ENCODE assay signal across 26 cellular contexts in genomic region chr7:40721344-40721949, GRCh38.
A peak's percentile ranks its signal among the peaks of the same experiment; 100 is the strongest.
DNase-seq lines count a peak whose midpoint lies in the region; ATAC-seq and TF ChIP-seq lines count a peak whose summit lies in the region.
"Had no signal": no experiment of that assay in that cellular context is flagged by ENCODE, and none has a peak within 500 bp of the region (broad histone marks: within the 10 kb centered on the region; RNA-seq: fewer than 3 reads in every experiment).

No MANE protein-coding gene starts in this region.

- H3K27ac ChIP-seq in effector memory CD4-positive, alpha-beta T cell (ENCODE audit: insufficient read depth, low read length, poor library complexity, severe bottlenecking), result no peak overlapping the region
- H3K27ac ChIP-seq: BLaER1 treated with 17β-estradiol and CSF1 and Interleukin-3, amounts not matched to agents 10 nM and 100 nM; gastroesophageal sphincter; HL-60; KMS-11; pancreas; PC-9; upper lobe of left lung had no signal

- H3K27me3 ChIP-seq in effector memory CD4-positive, alpha-beta T cell (replicated peaks; ENCODE audit: control insufficient read depth, insufficient read depth, low read length, poor library complexity, severe bottlenecking), result no peaks in the 10 kb centered on the region
- H3K27me3 ChIP-seq: BLaER1 treated with 17β-estradiol and CSF1 and Interleukin-3, amounts not matched to agents 10 nM and 100 nM; gastroesophageal sphincter; pancreas; upper lobe of left lung had no signal

- no peaks in the 10 kb centered on the region for H3K9me3 Mint-ChIP-seq in nephron
- no peaks in the 10 kb centered on the region for H3K9me3 Mint-ChIP-seq in stimulated activated naive B cell treated with anti-CD40 and anti-IgM and Interleukin-4, amounts not matched to agents 10 μg/mL and 1 μg/mL and 100 μg/mL, for 72 hours
- H3K9me3 Mint-ChIP-seq: activated B cell treated with CpG ODN at 0.5 μM for 24 hours; activated T-cell treated with anti-CD3 and anti-CD28 coated beads, Interleukin-2, amount 50 U/mL, for 4 hours; memory B cell had no signal

- DNase-seq in AG20443 (ENCODE audit: low spot score) (peak; percentile 22), LHCN-M2 (ENCODE audit: low read depth) (peak; percentile 23), cerebellum (ENCODE audit: low spot score) (peak; percentile 29), DMS53 (lab: John Stamatoyannopoulos, UW) (no peak)
- DNase-seq in effector memory CD4-positive, alpha-beta T cell, result no peak
- no peak for DNase-seq in activated T-cell treated with anti-CD3 and anti-CD28 coated beads, Interleukin-2, amount 50 U/mL, for 48 hours
- no peak for DNase-seq in stimulated activated naive B cell treated with anti-CD40 and anti-IgM and Interleukin-4, amounts not matched to agents 10 μg/mL and 1 μg/mL and 100 μg/mL, for 72 hours
- DNase-seq: activated B cell treated with CpG ODN at 0.5 μM for 24 hours; activated CD4-positive, alpha-beta T cell treated with anti-CD3 and anti-CD28 coated beads, Interleukin-2, amount 50 U/mL, for 1 hour; activated T-cell treated with anti-CD3 and anti-CD28 coated beads, Interleukin-2, amount 50 U/mL, for 4 hours; DMS79 treated with DMSO at 0.1 percent for 48 hours; hippocampal formation; NCI-H1436; NCI-H2107; pancreas; PC-9; retina; upper lobe of left lung had no signal

- peak overlapping the region; percentile 34 to 83 (median 80) for H3K27ac Mint-ChIP-seq in nephron
- H3K27ac Mint-ChIP-seq in stimulated activated naive B cell treated with anti-CD40 and anti-IgM and Interleukin-4, amounts not matched to agents 10 μg/mL and 1 μg/mL and 100 μg/mL, for 72 hours, result no peak overlapping the region
- H3K27ac Mint-ChIP-seq: activated B cell treated with CpG ODN at 0.5 μM for 24 hours; memory B cell; natural killer cell treated with Interleukin-12 subunit alpha and Interleukin-12 subunit beta and Interleukin-15 and Interleukin-18, amount 100 ng/mL, for 72 hours had no signal

- no peaks in the 10 kb centered on the region for H3K27me3 Mint-ChIP-seq in nephron (ENCODE audit: low read depth)
- H3K27me3 Mint-ChIP-seq in stimulated activated naive B cell treated with anti-CD40 and anti-IgM and Interleukin-4, amounts not matched to agents 10 μg/mL and 1 μg/mL and 100 μg/mL, for 72 hours, result peaks cover 0 to under 1% of the 10 kb centered on the region in 2 donors
- H3K27me3 Mint-ChIP-seq: activated B cell treated with CpG ODN at 0.5 μM for 24 hours; memory B cell; natural killer cell treated with Interleukin-12 subunit alpha and Interleukin-12 subunit beta and Interleukin-15 and Interleukin-18, amount 100 ng/mL, for 72 hours had no signal

- H3K9me3 ChIP-seq in effector memory CD4-positive, alpha-beta T cell (ENCODE audit: control insufficient read depth, low read length), result no peaks in the 10 kb centered on the region
- H3K9me3 ChIP-seq: gastroesophageal sphincter, pancreas, upper lobe of left lung had no signal

- TF ChIP-seq CTCF in nephron (IDR thresholded peaks at IDR 0.05; ENCODE audit: unreplicated experiment in 3 of 3), result no peak

- ATAC-seq in stimulated activated naive B cell treated with anti-CD40 and anti-IgM and Interleukin-4, amounts not matched to agents 10 μg/mL and 1 μg/mL and 100 μg/mL, for 72 hours (replicated peaks), result no peak
- ATAC-seq: activated T-cell treated with anti-CD3 and anti-CD28 coated beads, Interleukin-2, amount 50 U/mL, for 4 hours; gastroesophageal sphincter; natural killer cell treated with Interleukin-12 subunit alpha and Interleukin-12 subunit beta and Interleukin-15 and Interleukin-18, amount 100 ng/mL, for 72 hours; pancreas; Right ventricle myocardium inferior had no signal

- H3K36me3 Mint-ChIP-seq in nephron (ENCODE audit: low read depth), result no peaks in the 10 kb centered on the region
- H3K36me3 Mint-ChIP-seq in stimulated activated naive B cell treated with anti-CD40 and anti-IgM and Interleukin-4, amounts not matched to agents 10 μg/mL and 1 μg/mL and 100 μg/mL, for 72 hours, result no peaks in the 10 kb centered on the region
- H3K36me3 Mint-ChIP-seq: memory B cell; natural killer cell treated with Interleukin-12 subunit alpha and Interleukin-12 subunit beta and Interleukin-15 and Interleukin-18, amount 100 ng/mL, for 72 hours had no signal

- no peak overlapping the region for H3K4me3 Mint-ChIP-seq in nephron
- no peak overlapping the region for H3K4me3 Mint-ChIP-seq in stimulated activated naive B cell treated with anti-CD40 and anti-IgM and Interleukin-4, amounts not matched to agents 10 μg/mL and 1 μg/mL and 100 μg/mL, for 72 hours
- H3K4me3 Mint-ChIP-seq: activated B cell treated with CpG ODN at 0.5 μM for 24 hours; activated T-cell treated with anti-CD3 and anti-CD28 coated beads, Interleukin-2, amount 50 U/mL, for 4 hours; memory B cell; natural killer cell treated with Interleukin-12 subunit alpha and Interleukin-12 subunit beta and Interleukin-15 and Interleukin-18, amount 100 ng/mL, for 72 hours had no signal

- H3K4me1 ChIP-seq in effector memory CD4-positive, alpha-beta T cell (ENCODE audit: control insufficient read depth, insufficient read depth, low read length, poor library complexity, severe bottlenecking), result no peaks in the 10 kb centered on the region
- H3K4me1 ChIP-seq: gastroesophageal sphincter, upper lobe of left lung had no signal

- peaks cover 38% of the 10 kb centered on the region for H3K4me1 Mint-ChIP-seq in nephron
- H3K4me1 Mint-ChIP-seq in stimulated activated naive B cell treated with anti-CD40 and anti-IgM and Interleukin-4, amounts not matched to agents 10 μg/mL and 1 μg/mL and 100 μg/mL, for 72 hours, result no peaks in the 10 kb centered on the region

- no peak overlapping the region for H3K4me3 ChIP-seq in effector memory CD4-positive, alpha-beta T cell (ENCODE audit: insufficient read depth, low read depth, low read length, poor library complexity, severe bottlenecking)
- H3K4me3 ChIP-seq: BLaER1 treated with 17β-estradiol and CSF1 and Interleukin-3, amounts not matched to agents 10 nM and 100 nM; gastroesophageal sphincter; pancreas; PC-9; upper lobe of left lung had no signal

- H3K36me3 ChIP-seq in effector memory CD4-positive, alpha-beta T cell (ENCODE audit: control insufficient read depth, insufficient read depth, low read length), result no peaks in the 10 kb centered on the region
- H3K36me3 ChIP-seq: BLaER1 treated with 17β-estradiol and CSF1 and Interleukin-3, amounts not matched to agents 10 nM and 100 nM; gastroesophageal sphincter; pancreas; upper lobe of left lung had no signal

Comparison
In these comparisons a context has a peak if more than half of its experiments do, and no peak if none do; other contexts are left out.
1. DNase-seq: peak in AG20443 (single experiment), LHCN-M2 (single experiment) and cerebellum (single experiment); none in effector memory CD4-positive, alpha-beta T cell (0 of 3), activated T-cell treated with anti-CD3 and anti-CD28 coated beads, Interleukin-2, amount 50 U/mL, for 48 hours (0 of 2), stimulated activated naive B cell treated with anti-CD40 and anti-IgM and Interleukin-4, amounts not matched to agents 10 μg/mL and 1 μg/mL and 100 μg/mL, for 72 hours (single experiment) and DMS53 (single experiment).